14 cellular contexts compared by ENCODE assay signal in genomic region chr3:107284570-107284969, GRCh38.
DNase-seq lines count a peak whose midpoint lies in the region; ATAC-seq and TF ChIP-seq lines count a peak whose summit lies in the region.
"Had no signal": no experiment of that assay in that cellular context is flagged by ENCODE, and none has a peak within 500 bp of the region (broad histone marks: within the 10 kb centered on the region; RNA-seq: fewer than 3 reads in every experiment).

No MANE protein-coding gene starts in this region.

- intact Hi-C loops in dorsolateral prefrontal cortex (cut with DNase I) = loop anchor here in 1 of 2 donors (5.0 kb wide), 1 partner anchor 148 kb away; no protein-coding TSS in a partner anchor

- no peak for TF ChIP-seq EP300 in tibial nerve (IDR thresholded peaks at IDR 0.05)

- H3K27ac Mint-ChIP-seq in stimulated activated effector memory CD8-positive, alpha-beta T cell treated with anti-CD3 and anti-CD28 coated beads, Interleukin-12 subunit alpha, Interleukin-12 subunit beta, amount 100 ng/mL, for 72 hours = no peak overlapping the region
- H3K27ac Mint-ChIP-seq: activated T-helper 2 cell treated with anti-CD3 and anti-CD28 coated beads, Interferon-gamma antibody, Interleukin-2, Interleukin-4, amounts not matched to agents 10 μg/mL and 5 μg/mL and 100 μg/mL, durations not matched to agents 14 hours and 24 hours and 36 hours had no signal

- no peak for TF ChIP-seq POLR2A in tibial nerve (IDR thresholded peaks at IDR 0.05)

- peaks cover 0 to 3% (median 0%) of the 10 kb centered on the region in 4 donors for H3K9me3 ChIP-seq in tibial nerve
- H3K9me3 ChIP-seq: testis had no signal

- H3K36me3 ChIP-seq in tibial nerve = no peaks in the 10 kb centered on the region
- H3K36me3 ChIP-seq: neural progenitor cell had no signal

- DNase-seq in HCEC 1CT (peak; percentile 62), OCI-M1 (lab: John Stamatoyannopoulos, UW) (peak; percentile 32), dorsolateral prefrontal cortex (no peak), myocyte (ENCODE audit: low read depth) (peak; percentile 14), T-helper 2 cell (no peak), tibial nerve (ENCODE audit: low spot score in 2 of 2) (no peak)
- no peak for DNase-seq in stimulated activated effector memory CD8-positive, alpha-beta T cell treated with anti-CD3 and anti-CD28 coated beads, Interleukin-12 subunit alpha, Interleukin-12 subunit beta, amount 100 ng/mL, for 72 hours (ENCODE audit: low spot score in 2 of 2)
- DNase-seq: NCI-H1694, NCI-H446 treated with DMSO at 0.1 percent for 48 hours, retina, testis had no signal

- H3K9me3 Mint-ChIP-seq in stimulated activated effector memory CD8-positive, alpha-beta T cell treated with anti-CD3 and anti-CD28 coated beads, Interleukin-12 subunit alpha, Interleukin-12 subunit beta, amount 100 ng/mL, for 72 hours = no peaks in the 10 kb centered on the region
- H3K9me3 Mint-ChIP-seq: activated T-helper 2 cell treated with anti-CD3 and anti-CD28 coated beads, Interferon-gamma antibody, Interleukin-2, Interleukin-4, amounts not matched to agents 10 μg/mL and 5 μg/mL and 100 μg/mL, durations not matched to agents 14 hours and 24 hours and 36 hours had no signal

- no peaks in the 10 kb centered on the region for H3K36me3 Mint-ChIP-seq in stimulated activated effector memory CD8-positive, alpha-beta T cell treated with anti-CD3 and anti-CD28 coated beads, Interleukin-12 subunit alpha, Interleukin-12 subunit beta, amount 100 ng/mL, for 72 hours
- H3K36me3 Mint-ChIP-seq: neural progenitor cell had no signal

- H3K27me3 ChIP-seq in dorsolateral prefrontal cortex (no peaks in the 10 kb centered on the region), tibial nerve (no peaks in the 10 kb centered on the region)
- H3K27me3 ChIP-seq: neural progenitor cell, testis had no signal

- no peaks in the 10 kb centered on the region for H3K4me1 Mint-ChIP-seq in stimulated activated effector memory CD8-positive, alpha-beta T cell treated with anti-CD3 and anti-CD28 coated beads, Interleukin-12 subunit alpha, Interleukin-12 subunit beta, amount 100 ng/mL, for 72 hours

- no peak for TF ChIP-seq CTCF in dorsolateral prefrontal cortex (IDR thresholded peaks at IDR 0.05 in 54 of 56, conservative IDR thresholded peaks at IDR 0.05 in 2 of 56; ENCODE audit: low read depth in 1 of 56, partially characterized antibody in 56 of 56)
- no peak for TF ChIP-seq CTCF in tibial nerve (IDR thresholded peaks at IDR 0.05)

- H3K4me3 ChIP-seq in dorsolateral prefrontal cortex (no peak overlapping the region), tibial nerve (no peak overlapping the region)
- H3K4me3 ChIP-seq: neural progenitor cell, testis had no signal

- no peak overlapping the region for H3K4me3 Mint-ChIP-seq in stimulated activated effector memory CD8-positive, alpha-beta T cell treated with anti-CD3 and anti-CD28 coated beads, Interleukin-12 subunit alpha, Interleukin-12 subunit beta, amount 100 ng/mL, for 72 hours
- H3K4me3 Mint-ChIP-seq: neural progenitor cell had no signal

- H3K4me1 ChIP-seq in tibial nerve = no peaks in the 10 kb centered on the region

- no peak for ATAC-seq in stimulated activated effector memory CD8-positive, alpha-beta T cell treated with anti-CD3 and anti-CD28 coated beads, Interleukin-12 subunit alpha, Interleukin-12 subunit beta, amount 100 ng/mL, for 72 hours
- ATAC-seq in GM18517 (IDR thresholded peaks at IDR 0.05; ENCODE audit: unreplicated experiment) = no peak

- peak overlapping the region in 41 of 59 donors; percentile 7 to 78 (median 44) for H3K27ac ChIP-seq in dorsolateral prefrontal cortex
- H3K27ac ChIP-seq in tibial nerve = no peak overlapping the region
- H3K27ac ChIP-seq: neural progenitor cell had no signal

Comparison
In these comparisons a context has a peak if more than half of its experiments do, and no peak if none do; other contexts are left out.
1. DNase-seq: peak in HCEC 1CT (single experiment), OCI-M1 (single experiment) and myocyte (single experiment); none in dorsolateral prefrontal cortex (0 of 10), T-helper 2 cell (0 of 5), stimulated activated effector memory CD8-positive, alpha-beta T cell treated with anti-CD3 and anti-CD28 coated beads, Interleukin-12 subunit alpha, Interleukin-12 subunit beta, amount 100 ng/mL, for 72 hours (0 of 2) and tibial nerve (0 of 2).
2. H3K27ac ChIP-seq: peak in dorsolateral prefrontal cortex (41 of 59); none in tibial nerve (0 of 4).